Comparison of ENCODE assay signal across 23 cellular contexts in genomic region chr10:1201010-1201807, GRCh38.
DNase-seq lines count a peak whose midpoint lies in the region; FAIRE-seq and TF ChIP-seq lines count a peak whose summit lies in the region.
"Had no signal": no experiment of that assay in that cellular context is flagged by ENCODE, and none has a peak within 500 bp of the region (broad histone marks: within the 10 kb centered on the region; RNA-seq: fewer than 3 reads in every experiment).

No MANE protein-coding gene starts in this region.

- H3K23ac ChIP-seq in H1 (ENCODE audit: insufficient read length), result no peak overlapping the region

- H3K4me3 ChIP-seq in left ventricle myocardium inferior, result no peak overlapping the region
- no peak overlapping the region for H3K4me3 ChIP-seq in H1 (ENCODE audit: extremely low read depth in 1 of 4, insufficient read depth in 2 of 4, low read depth in 3 of 4, low read length in 4 of 4)
- H3K4me3 ChIP-seq in CD8-positive, alpha-beta memory T cell (ENCODE audit: low read length), result no peak overlapping the region
- H3K4me3 ChIP-seq: BLaER1, HAP-1, MG63 had no signal

- H2AFZ ChIP-seq in H1 (ENCODE audit: low read length), result no peak overlapping the region

- TF ChIP-seq EP300 in H1 (IDR thresholded peaks at IDR 0.05; ENCODE audit: borderline replicate concordance in 1 of 2, low read depth in 2 of 2, low read length in 2 of 2), result no peak

- no peaks in the 10 kb centered on the region for H3K79me2 ChIP-seq in H1 (ENCODE audit: control insufficient read depth in 1 of 2, insufficient read depth in 2 of 2, low read length in 2 of 2)

- TF ChIP-seq CTCF in left ventricle myocardium inferior (IDR thresholded peaks at IDR 0.05; ENCODE audit: borderline replicate concordance) (no peak), H1 (IDR thresholded peaks at IDR 0.05; ENCODE audit: control extremely low read depth in 1 of 3, insufficient read depth in 1 of 3, low read depth in 1 of 3, low read length in 3 of 3) (no peak), endothelial cell (IDR thresholded peaks at IDR 0.05; ENCODE audit: unreplicated experiment) (no peak)

- no peaks in the 10 kb centered on the region for H3K36me3 ChIP-seq in left ventricle myocardium inferior
- no peaks in the 10 kb centered on the region for H3K36me3 ChIP-seq in H1 (ENCODE audit: control insufficient read depth in 2 of 4, insufficient read depth in 4 of 4, low read length in 3 of 4)
- H3K36me3 ChIP-seq in CD8-positive, alpha-beta memory T cell (ENCODE audit: insufficient read depth, low read length), result no peaks in the 10 kb centered on the region
- H3K36me3 ChIP-seq: BLaER1, HAP-1, MG63 had no signal

- 85% methylated on average over 22 of the region's 22 CpGs; no CpG with 5 or more reads in 1 of the 2 experiments for WGBS in H1 (ENCODE audit: extremely low coverage in 1 of 2, insufficient coverage in 1 of 2, insufficient read length in 1 of 2, insufficient replicate concordance in 2 of 2, low coverage in 1 of 2, low lambda C conversion rate in 2 of 2, missing lambda C conversion rate in 1 of 2), 2 experiments

- H2AK5ac ChIP-seq in H1 (ENCODE audit: low read depth, low read length), result 0 out of 2 replicates have a peak overlapping the region, but pooled peaks have one; percentile 4

- H3K27ac Mint-ChIP-seq in endothelial cell (ENCODE audit: unreplicated experiment), result no peak overlapping the region
- no peak overlapping the region for H3K27ac Mint-ChIP-seq in CD8-positive, alpha-beta memory T cell
- H3K27ac Mint-ChIP-seq: CD8-positive, alpha-beta T cell had no signal

- peaks cover 4% of the 10 kb centered on the region for H3K4me1 Mint-ChIP-seq in endothelial cell (ENCODE audit: unreplicated experiment)
- no peaks in the 10 kb centered on the region for H3K4me1 Mint-ChIP-seq in CD8-positive, alpha-beta memory T cell

- no peak overlapping the region for H4K5ac ChIP-seq in H1 (ENCODE audit: insufficient read length, low read depth, low read length)

- H4K8ac ChIP-seq in H1 (ENCODE audit: extremely low read depth, insufficient read depth, low read length), result no peak overlapping the region

- H3K27me3 ChIP-seq in left ventricle myocardium inferior (ENCODE audit: low read depth) (peaks cover 42% of the 10 kb centered on the region), H1 (replicated peaks in 1 of 4; ENCODE audit: control insufficient read depth in 3 of 4, extremely low read depth in 1 of 4, insufficient read depth in 3 of 4, low read length in 3 of 4) (no peaks in the 10 kb centered on the region)
- H3K27me3 ChIP-seq in CD8-positive, alpha-beta memory T cell (ENCODE audit: insufficient read depth, low read length, poor library complexity, severe bottlenecking), result peaks cover 3% of the 10 kb centered on the region
- H3K27me3 ChIP-seq: BLaER1 had no signal

- H3K36me3 Mint-ChIP-seq in endothelial cell (ENCODE audit: low read depth, unreplicated experiment), result peaks cover 4% of the 10 kb centered on the region
- H3K36me3 Mint-ChIP-seq in CD8-positive, alpha-beta memory T cell, result no peaks in the 10 kb centered on the region
- H3K36me3 Mint-ChIP-seq: CD8-positive, alpha-beta T cell had no signal

- no peak overlapping the region for H2BK12ac ChIP-seq in H1 (ENCODE audit: low read depth, low read length)

- no peak overlapping the region for H2BK5ac ChIP-seq in H1 (ENCODE audit: low read depth, low read length)

- H3K14ac ChIP-seq in H1 (ENCODE audit: insufficient read length), result no peak overlapping the region

- peak; percentile 57 for DNase-seq in cardiac septum (ENCODE audit: low spot score)
- no peak for DNase-seq in left ventricle myocardium inferior
- DNase-seq in H1 (ENCODE audit: low read depth in 1 of 2, low spot score in 2 of 2), result no peak
- DNase-seq in posterior vena cava (ENCODE audit: low spot score), result peak; percentile 58
- DNase-seq in endothelial cell (ENCODE audit: low spot score), result no peak
- DNase-seq in CD8-positive, alpha-beta memory T cell, result no peak
- DNase-seq in NCI-H69 (lab: John Stamatoyannopoulos, UW), result no peak
- DNase-seq: DND-41, IMR-90, Kasumi-1, MG63, NCI-H1092, NCI-H146, NCI-H2081 treated with DMSO at 0.1 percent for 48 hours, NCI-H2227 treated with DMSO at 0.1 percent for 48 hours, NCI-H510A treated with DMSO at 0.1 percent for 48 hours, SHP77, SK-N-SH had no signal

- POLR2A ChIA-PET in H1 (lab: Charles Lee; ENCODE audit: partially characterized antibody), result no interaction called here
- POLR2A ChIA-PET in CD8-positive, alpha-beta memory T cell (lab: Charles Lee), result no interaction called here

- no peak overlapping the region for H3K4ac ChIP-seq in H1 (replicated peaks; ENCODE audit: insufficient read length, low read depth, low read length)

- TF ChIP-seq POLR2A in H1 (IDR thresholded peaks at IDR 0.05; ENCODE audit: control extremely low read depth in 1 of 2, low read depth in 2 of 2, low read length in 2 of 2), result no peak

- H3K4me1 ChIP-seq in left ventricle myocardium inferior (no peaks in the 10 kb centered on the region), H1 (replicated peaks in 1 of 4; ENCODE audit: control insufficient read depth in 3 of 4, insufficient read depth in 4 of 4, low read length in 3 of 4) (peaks cover 6 to 20% (median 10%) of the 10 kb centered on the region in 4 experiments; a peak in 6 of 7 replicates)
- H3K4me1 ChIP-seq in CD8-positive, alpha-beta memory T cell (ENCODE audit: insufficient read depth, low read length), result no peaks in the 10 kb centered on the region
- H3K4me1 ChIP-seq: HAP-1 had no signal

- H2BK120ac ChIP-seq in H1 (replicated peaks; ENCODE audit: low read depth, low read length), result no peak overlapping the region

- FAIRE-seq in H1 (lab: Jason Lieb, UNC), result no peak
- FAIRE-seq: D721Med, HTR-8/SVneo had no signal

- no peaks in the 10 kb centered on the region for H3K23me2 ChIP-seq in H1 (ENCODE audit: low read depth, low read length)

- H3K9me3 Mint-ChIP-seq in endothelial cell (ENCODE audit: unreplicated experiment), result no peaks in the 10 kb centered on the region
- H3K9me3 Mint-ChIP-seq in CD8-positive, alpha-beta memory T cell, result no peaks in the 10 kb centered on the region
- H3K9me3 Mint-ChIP-seq: CD8-positive, alpha-beta T cell had no signal

- no peaks in the 10 kb centered on the region for H4K20me1 ChIP-seq in H1 (replicated peaks in 1 of 2; ENCODE audit: control insufficient read depth in 1 of 2, insufficient read depth in 2 of 2, low read length in 2 of 2)
- H4K20me1 ChIP-seq: BLaER1 had no signal

- no peak overlapping the region for H2BK15ac ChIP-seq in H1 (ENCODE audit: low read length)

- no peak overlapping the region for H2BK20ac ChIP-seq in H1 (ENCODE audit: low read length)

- no peak overlapping the region for H3K9ac ChIP-seq in H1 (replicated peaks in 1 of 4; ENCODE audit: extremely low read depth in 1 of 4, low read depth in 3 of 4, low read length in 3 of 4)
- H3K9ac ChIP-seq: BLaER1, SK-N-SH had no signal

- CTCF ChIA-PET in H1 (lab: Charles Lee; ENCODE audit: partially characterized antibody), result interaction anchor here (0.7 kb wide), 1 partner anchor 1694 kb away, joined by 4 read pairs; no protein-coding TSS in a partner anchor
- CTCF ChIA-PET in CD8-positive, alpha-beta memory T cell (lab: Charles Lee), result no interaction called here

- intact Hi-C loops in cardiac septum (cut with DNase I), result no loop called here
- intact Hi-C loops in left ventricle myocardium inferior (cut with micrococcal nuclease), result no loop called here
- intact Hi-C loops in posterior vena cava (cut with DNase I), result loop anchor here in 1 of 2 donors (5.0 kb wide), 1 partner anchor 1026 kb away; no protein-coding TSS in a partner anchor

- no peak for TF ChIP-seq RAD21 in H1 (IDR thresholded peaks at IDR 0.05 in 1 of 2, conservative IDR thresholded peaks at IDR 0.05 in 1 of 2; ENCODE audit: low read depth in 2 of 2, low read length in 2 of 2)

- H3K9me3 ChIP-seq in left ventricle myocardium inferior (replicated peaks) (no peaks in the 10 kb centered on the region), H1 (ENCODE audit: insufficient read depth in 2 of 2, low read depth in 1 of 2, low read length in 1 of 2) (no peaks in the 10 kb centered on the region)
- H3K9me3 ChIP-seq in CD8-positive, alpha-beta memory T cell (ENCODE audit: low read length), result no peaks in the 10 kb centered on the region
- H3K9me3 ChIP-seq: BLaER1, HAP-1, MG63 had no signal

- H4K91ac ChIP-seq in H1 (replicated peaks; ENCODE audit: insufficient read length, low read length), result no peak overlapping the region

- H3K56ac ChIP-seq in H1 (replicated peaks; ENCODE audit: insufficient read length, low read depth, low read length), result no peak overlapping the region

- H3K18ac ChIP-seq in H1 (ENCODE audit: extremely low read depth, low read length), result no peak overlapping the region

- H3K27ac ChIP-seq in left ventricle myocardium inferior (replicated peaks) (no peak overlapping the region), H1 (ENCODE audit: low read depth, low read length) (no peak overlapping the region)
- H3K27ac ChIP-seq in CD8-positive, alpha-beta memory T cell (ENCODE audit: low read depth, low read length), result no peak overlapping the region
- H3K27ac ChIP-seq: BLaER1 had no signal

- no peaks in the 10 kb centered on the region for H3K27me3 Mint-ChIP-seq in endothelial cell (ENCODE audit: unreplicated experiment)
- H3K27me3 Mint-ChIP-seq in CD8-positive, alpha-beta memory T cell, result peaks cover 0 to 9% of the 10 kb centered on the region in 2 donors

- no peaks in the 10 kb centered on the region for H3K79me1 ChIP-seq in H1 (ENCODE audit: low read depth, low read length)

- no peak overlapping the region for H3K4me2 ChIP-seq in H1 (ENCODE audit: insufficient read depth in 1 of 2, low read depth in 2 of 2, low read length in 2 of 2)
- H3K4me2 ChIP-seq: BLaER1, SK-N-SH had no signal

- no peak overlapping the region for H3K4me3 Mint-ChIP-seq in endothelial cell (ENCODE audit: unreplicated experiment)
- H3K4me3 Mint-ChIP-seq in CD8-positive, alpha-beta memory T cell, result no peak overlapping the region
- H3K4me3 Mint-ChIP-seq: CD8-positive, alpha-beta T cell had no signal

TF ChIP-seq in H1, 55 proteins besides CTCF, POLR2A, EP300 and RAD21 (continues in another document):
- TF ChIP-seq CHD1 (IDR thresholded peaks at IDR 0.05; ENCODE audit: low read depth, low read length) (no peak), PHF8 (conservative IDR thresholded peaks at IDR 0.05; ENCODE audit: low read depth, low read length) (no peak), RBBP5 (IDR thresholded peaks at IDR 0.05; ENCODE audit: borderline replicate concordance, low read depth, low read length) (no peak), MAX (IDR thresholded peaks at IDR 0.05) (no peak), JUND (IDR thresholded peaks at IDR 0.05; ENCODE audit: low read length) (no peak), TEAD4 (IDR thresholded peaks at IDR 0.05; ENCODE audit: low read depth, low read length) (no peak), SAP30 (IDR thresholded peaks at IDR 0.05; ENCODE audit: insufficient read depth, insufficient replicate concordance, low read length) (no peak)

Comparison
In these comparisons a context has a peak if more than half of its experiments do, and no peak if none do; other contexts are left out.
1. DNase-seq: peak in cardiac septum (single experiment) and posterior vena cava (single experiment); none in left ventricle myocardium inferior (single experiment), H1 (0 of 2), endothelial cell (single experiment), CD8-positive, alpha-beta memory T cell (0 of 5) and NCI-H69 (single experiment).